1 cellular context compared by ENCODE assay signal in genomic region chr11:64123679-64124078, GRCh38.
TF ChIP-seq lines count a peak whose summit lies in the region.

No MANE protein-coding gene starts in this region.

TF ChIP-seq in SK-N-SH treated with all-trans-retinoic acid at 6 μM for 48 hours, 23 proteins besides CTCF, POLR2A, EP300 and RAD21 (continued from another document):
- TF ChIP-seq, protein P1, sequence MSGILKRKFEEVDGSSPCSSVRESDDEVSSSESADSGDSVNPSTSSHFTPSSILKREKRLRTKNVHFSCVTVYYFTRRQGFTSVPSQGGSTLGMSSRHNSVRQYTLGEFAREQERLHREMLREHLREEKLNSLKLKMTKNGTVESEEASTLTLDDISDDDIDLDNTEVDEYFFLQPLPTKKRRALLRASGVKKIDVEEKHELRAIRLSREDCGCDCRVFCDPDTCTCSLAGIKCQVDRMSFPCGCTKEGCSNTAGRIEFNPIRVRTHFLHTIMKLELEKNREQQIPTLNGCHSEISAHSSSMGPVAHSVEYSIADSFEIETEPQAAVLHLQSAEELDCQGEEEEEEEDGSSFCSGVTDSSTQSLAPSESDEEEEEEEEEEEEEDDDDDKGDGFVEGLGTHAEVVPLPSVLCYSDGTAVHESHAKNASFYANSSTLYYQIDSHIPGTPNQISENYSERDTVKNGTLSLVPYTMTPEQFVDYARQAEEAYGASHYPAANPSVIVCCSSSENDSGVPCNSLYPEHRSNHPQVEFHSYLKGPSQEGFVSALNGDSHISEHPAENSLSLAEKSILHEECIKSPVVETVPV (CRISPR knock-in tag; IDR thresholded peaks at IDR 0.05) = no peak
- no peak for TF ChIP-seq SNAI2 (CRISPR knock-in tag; IDR thresholded peaks at IDR 0.05)
- TF ChIP-seq ZFP30 (CRISPR knock-in tag; IDR thresholded peaks at IDR 0.05) = no peak
- TF ChIP-seq, protein P2, sequence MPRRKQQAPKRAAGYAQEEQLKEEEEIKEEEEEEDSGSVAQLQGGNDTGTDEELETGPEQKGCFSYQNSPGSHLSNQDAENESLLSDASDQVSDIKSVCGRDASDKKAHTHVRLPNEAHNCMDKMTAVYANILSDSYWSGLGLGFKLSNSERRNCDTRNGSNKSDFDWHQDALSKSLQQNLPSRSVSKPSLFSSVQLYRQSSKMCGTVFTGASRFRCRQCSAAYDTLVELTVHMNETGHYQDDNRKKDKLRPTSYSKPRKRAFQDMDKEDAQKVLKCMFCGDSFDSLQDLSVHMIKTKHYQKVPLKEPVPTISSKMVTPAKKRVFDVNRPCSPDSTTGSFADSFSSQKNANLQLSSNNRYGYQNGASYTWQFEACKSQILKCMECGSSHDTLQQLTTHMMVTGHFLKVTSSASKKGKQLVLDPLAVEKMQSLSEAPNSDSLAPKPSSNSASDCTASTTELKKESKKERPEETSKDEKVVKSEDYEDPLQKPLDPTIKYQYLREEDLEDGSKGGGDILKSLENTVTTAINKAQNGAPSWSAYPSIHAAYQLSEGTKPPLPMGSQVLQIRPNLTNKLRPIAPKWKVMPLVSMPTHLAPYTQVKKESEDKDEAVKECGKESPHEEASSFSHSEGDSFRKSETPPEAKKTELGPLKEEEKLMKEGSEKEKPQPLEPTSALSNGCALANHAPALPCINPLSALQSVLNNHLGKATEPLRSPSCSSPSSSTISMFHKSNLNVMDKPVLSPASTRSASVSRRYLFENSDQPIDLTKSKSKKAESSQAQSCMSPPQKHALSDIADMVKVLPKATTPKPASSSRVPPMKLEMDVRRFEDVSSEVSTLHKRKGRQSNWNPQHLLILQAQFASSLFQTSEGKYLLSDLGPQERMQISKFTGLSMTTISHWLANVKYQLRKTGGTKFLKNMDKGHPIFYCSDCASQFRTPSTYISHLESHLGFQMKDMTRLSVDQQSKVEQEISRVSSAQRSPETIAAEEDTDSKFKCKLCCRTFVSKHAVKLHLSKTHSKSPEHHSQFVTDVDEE (CRISPR knock-in tag; IDR thresholded peaks at IDR 0.05) = no peak
- TF ChIP-seq, protein P3, sequence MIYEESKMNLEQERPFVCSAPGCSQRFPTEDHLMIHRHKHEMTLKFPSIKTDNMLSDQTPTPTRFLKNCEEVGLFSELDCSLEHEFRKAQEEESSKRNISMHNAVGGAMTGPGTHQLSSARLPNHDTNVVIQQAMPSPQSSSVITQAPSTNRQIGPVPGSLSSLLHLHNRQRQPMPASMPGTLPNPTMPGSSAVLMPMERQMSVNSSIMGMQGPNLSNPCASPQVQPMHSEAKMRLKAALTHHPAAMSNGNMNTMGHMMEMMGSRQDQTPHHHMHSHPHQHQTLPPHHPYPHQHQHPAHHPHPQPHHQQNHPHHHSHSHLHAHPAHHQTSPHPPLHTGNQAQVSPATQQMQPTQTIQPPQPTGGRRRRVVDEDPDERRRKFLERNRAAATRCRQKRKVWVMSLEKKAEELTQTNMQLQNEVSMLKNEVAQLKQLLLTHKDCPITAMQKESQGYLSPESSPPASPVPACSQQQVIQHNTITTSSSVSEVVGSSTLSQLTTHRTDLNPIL (CRISPR knock-in tag; IDR thresholded peaks at IDR 0.05; ENCODE audit: low read depth) = no peak
- TF ChIP-seq ISL1 (CRISPR knock-in tag; IDR thresholded peaks at IDR 0.05) = no peak
- no peak for TF ChIP-seq ZNF70 (CRISPR knock-in tag; IDR thresholded peaks at IDR 0.05)
- TF ChIP-seq TOX (CRISPR knock-in tag; IDR thresholded peaks at IDR 0.05; ENCODE audit: borderline replicate concordance) = no peak
- no peak for TF ChIP-seq PPARA (CRISPR knock-in tag; IDR thresholded peaks at IDR 0.05; ENCODE audit: borderline replicate concordance)
